20 cellular contexts compared by ENCODE assay signal in the genomic region with DNA sequence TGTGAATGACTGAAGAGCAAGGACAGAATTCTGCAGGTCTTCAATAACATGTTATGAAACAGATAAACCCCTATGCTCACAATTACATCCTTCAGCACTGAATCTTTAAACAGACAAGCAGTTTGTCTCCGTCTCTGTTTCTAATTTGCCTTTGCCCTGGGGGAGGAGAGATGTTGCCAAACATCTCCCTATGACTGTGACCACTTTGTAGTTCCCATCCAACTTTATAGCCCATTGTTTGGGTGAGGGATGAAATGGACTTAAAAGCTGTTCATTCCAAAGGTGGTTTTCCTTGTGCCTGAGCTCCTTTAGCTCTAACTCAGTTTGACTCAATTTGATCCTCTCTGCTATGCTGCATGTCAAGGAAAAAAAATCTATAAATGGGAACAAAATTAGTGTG. TPM values are rescaled to one million over a fixed set of nuclear protein-coding genes. Genes with fewer than 3 reads are reported as not detected.
DNase-seq lines count a peak whose midpoint lies in the region; FAIRE-seq and TF ChIP-seq lines count a peak whose summit lies in the region.
"Had no signal": no experiment of that assay in that cellular context is flagged by ENCODE, and none has a peak within 500 bp of the region (broad histone marks: within the 10 kb centered on the region; RNA-seq: fewer than 3 reads in every experiment).

No MANE protein-coding gene starts in this region.

- no peak overlapping the region for H2BK120ac ChIP-seq in H1 (replicated peaks; ENCODE audit: low read depth, low read length)

- H2AK5ac ChIP-seq in H1 (ENCODE audit: low read depth, low read length): no peak overlapping the region

- no peak for TF ChIP-seq EP300 in H1 (IDR thresholded peaks at IDR 0.05; ENCODE audit: borderline replicate concordance in 1 of 2, low read depth in 2 of 2, low read length in 2 of 2)

- H3K23ac ChIP-seq in H1 (ENCODE audit: insufficient read length): no peak overlapping the region

- no peaks in the 10 kb centered on the region for H3K79me1 ChIP-seq in H1 (ENCODE audit: low read depth, low read length)

- H2BK15ac ChIP-seq in H1 (ENCODE audit: low read length): no peak overlapping the region

- no peak overlapping the region for H2BK20ac ChIP-seq in H1 (ENCODE audit: low read length)

- WGBS in H1 (ENCODE audit: extremely low coverage in 1 of 2, insufficient coverage in 1 of 2, insufficient read length in 1 of 2, insufficient replicate concordance in 2 of 2, low coverage in 1 of 2, low lambda C conversion rate in 2 of 2, missing lambda C conversion rate in 1 of 2), 2 experiments: 88% methylated on average over 1 of the region's 1 CpG; no CpG with 5 or more reads in 1 of the 2 experiments

- H2AFZ ChIP-seq in H1 (ENCODE audit: low read length): peak overlapping the region; percentile 15; the same call in 1 of the 2 replicates

- no peak overlapping the region for H4K91ac ChIP-seq in H1 (replicated peaks; ENCODE audit: insufficient read length, low read length)

- H2BK12ac ChIP-seq in H1 (ENCODE audit: low read depth, low read length): no peak overlapping the region

- no peaks in the 10 kb centered on the region for H3K23me2 ChIP-seq in H1 (ENCODE audit: low read depth, low read length)

- POLR2A ChIA-PET in BJ (lab: Charles Lee): no interaction called here
- POLR2A ChIA-PET in H1 (lab: Charles Lee; ENCODE audit: partially characterized antibody): no interaction called here

- no peak overlapping the region for H3K27ac ChIP-seq in H1 (ENCODE audit: low read depth, low read length)

- H3K4me3 ChIP-seq in BJ (ENCODE audit: low read depth, low read length) (no peak overlapping the region), H1 (ENCODE audit: extremely low read depth in 1 of 4, insufficient read depth in 2 of 4, low read depth in 3 of 4, low read length in 4 of 4) (no peak overlapping the region)

- no peak overlapping the region for H3K4ac ChIP-seq in H1 (replicated peaks; ENCODE audit: insufficient read length, low read depth, low read length)

- H2BK5ac ChIP-seq in H1 (ENCODE audit: low read depth, low read length): no peak overlapping the region

- H3K27me3 ChIP-seq in BJ (ENCODE audit: control insufficient read depth, insufficient read depth, low read length) (no peaks in the 10 kb centered on the region), H1 (replicated peaks in 1 of 4; ENCODE audit: control insufficient read depth in 3 of 4, extremely low read depth in 1 of 4, insufficient read depth in 3 of 4, low read length in 3 of 4) (no peaks in the 10 kb centered on the region)

- DNase-seq in BJ (ENCODE audit: low read depth) (peak; percentile 44), M059J (ENCODE audit: low read depth) (peak; percentile 34), H1 (ENCODE audit: low read depth in 1 of 2, low spot score in 2 of 2) (no peak), islet precursor cell (peak; percentile 59), HK-2 (ENCODE audit: unreplicated experiment) (no peak), NCI-H2107 (lab: John Stamatoyannopoulos, UW) (no peak), DMS153 treated with DMSO at 0.1 percent for 48 hours (lab: John Stamatoyannopoulos, UW; ENCODE audit: unreplicated experiment) (no peak), posterior vena cava (ENCODE audit: low spot score) (no peak)
- DNase-seq: ACHN, C1 segment of cervical spinal cord, DMS79, GDM1, H7, Karpas-422, NCI-H1417, NCI-H1930, NCI-H2171 treated with DMSO at 0.1 percent for 48 hours, NCI-H510A, SHP77 treated with DMSO at 0.1 percent for 48 hours had no signal

- H3K56ac ChIP-seq in H1 (replicated peaks; ENCODE audit: insufficient read length, low read depth, low read length): no peak overlapping the region

- H4K20me1 ChIP-seq in H1 (replicated peaks in 1 of 2; ENCODE audit: control insufficient read depth in 1 of 2, insufficient read depth in 2 of 2, low read length in 2 of 2): no peaks in the 10 kb centered on the region

- FAIRE-seq in H1 (lab: Jason Lieb, UNC): no peak
- FAIRE-seq: RCC 7860 had no signal

- H4K8ac ChIP-seq in H1 (ENCODE audit: extremely low read depth, insufficient read depth, low read length): no peak overlapping the region

- no peak overlapping the region for H4K5ac ChIP-seq in H1 (ENCODE audit: insufficient read length, low read depth, low read length)

- no peaks in the 10 kb centered on the region for H3K79me2 ChIP-seq in H1 (ENCODE audit: control insufficient read depth in 1 of 2, insufficient read depth in 2 of 2, low read length in 2 of 2)

- TF ChIP-seq CTCF in BJ (IDR thresholded peaks at IDR 0.05; ENCODE audit: insufficient read depth, low read depth, low read length) (no peak), H1 (IDR thresholded peaks at IDR 0.05; ENCODE audit: control extremely low read depth in 1 of 3, insufficient read depth in 1 of 3, low read depth in 1 of 3, low read length in 3 of 3) (no peak)

- TF ChIP-seq POLR2A in H1 (IDR thresholded peaks at IDR 0.05; ENCODE audit: control extremely low read depth in 1 of 2, low read depth in 2 of 2, low read length in 2 of 2): no peak

- intact Hi-C loops in posterior vena cava (cut with DNase I): no loop called here

- TF ChIP-seq RAD21 in H1 (IDR thresholded peaks at IDR 0.05 in 1 of 2, conservative IDR thresholded peaks at IDR 0.05 in 1 of 2; ENCODE audit: low read depth in 2 of 2, low read length in 2 of 2): no peak

- no peak overlapping the region for H3K4me2 ChIP-seq in H1 (ENCODE audit: insufficient read depth in 1 of 2, low read depth in 2 of 2, low read length in 2 of 2)

- no peak overlapping the region for H3K9ac ChIP-seq in H1 (replicated peaks in 1 of 4; ENCODE audit: extremely low read depth in 1 of 4, low read depth in 3 of 4, low read length in 3 of 4)

- H3K9me3 ChIP-seq in H1 (ENCODE audit: insufficient read depth in 2 of 2, low read depth in 1 of 2, low read length in 1 of 2): no peaks in the 10 kb centered on the region

- no peaks in the 10 kb centered on the region for H3K36me3 ChIP-seq in BJ (ENCODE audit: control insufficient read depth, insufficient read depth, low read length)
- no peaks in the 10 kb centered on the region for H3K36me3 ChIP-seq in H1 (ENCODE audit: control insufficient read depth in 2 of 4, insufficient read depth in 4 of 4, low read length in 3 of 4)

- H3K14ac ChIP-seq in H1 (ENCODE audit: insufficient read length): no peak overlapping the region

- H3K4me1 ChIP-seq in H1 (replicated peaks in 1 of 4; ENCODE audit: control insufficient read depth in 3 of 4, insufficient read depth in 4 of 4, low read length in 3 of 4): 0 out of 7 replicates have a peak, but pooled peaks cover 0 to 2% (median 0%) of the 10 kb centered on the region in 4 experiments

- CTCF ChIA-PET in BJ (lab: Yijun Ruan, JAX): no interaction called here
- CTCF ChIA-PET in H1 (lab: Charles Lee; ENCODE audit: partially characterized antibody): interaction anchor here (0.6 to 1.3 kb wide), 3 partner anchors 30 to 252 kb away, joined by 3 to 4 read pairs (median 3); no protein-coding TSS in a partner anchor

- no peak overlapping the region for H3K18ac ChIP-seq in H1 (ENCODE audit: extremely low read depth, low read length)

TF ChIP-seq in H1, 55 proteins besides CTCF, POLR2A, EP300 and RAD21:
- no peak for TF ChIP-seq KDM1A (IDR thresholded peaks at IDR 0.05; ENCODE audit: borderline replicate concordance, low read length)
- TF ChIP-seq CBX5 (IDR thresholded peaks at IDR 0.05; ENCODE audit: low read depth, low read length): no peak
- no peak for TF ChIP-seq TAF7 (optimal IDR thresholded peaks at IDR 0.05; ENCODE audit: borderline replicate concordance, low read depth, low read length)
- TF ChIP-seq BCL11A (IDR thresholded peaks at IDR 0.05; ENCODE audit: low read depth in 2 of 2, low read length in 2 of 2): no peak
- TF ChIP-seq TAF1 (IDR thresholded peaks at IDR 0.05; ENCODE audit: low read depth, low read length): no peak
- TF ChIP-seq NANOG (IDR thresholded peaks at IDR 0.05; ENCODE audit: insufficient read depth, low read depth, low read length, poor library complexity, severe bottlenecking): no peak
- no peak for TF ChIP-seq CHD1 (IDR thresholded peaks at IDR 0.05; ENCODE audit: low read depth, low read length)
- no peak for TF ChIP-seq RNF2 (IDR thresholded peaks at IDR 0.05; ENCODE audit: borderline replicate concordance, low read depth, low read length, missing control alignments, poor library complexity, severe bottlenecking)

RNA-seq across cellular contexts. Expression of gene ADTRP, which starts 19.5 kb away (rescaled TPM):
- 0.58 and 1.6 TPM in 2 replicates for polyA plus RNA-seq in BJ (2011; rRNA removed)
- 0.71 and 1.2 TPM in 2 replicates for polyA minus RNA-seq in BJ (2011; rRNA and poly(A)+ RNA removed)
- 1.4 TPM in 2 replicates for total RNA-seq in M059J (2014; rRNA removed; shearing (Covaris generic))
- 0.45 TPM in 1 of 2 replicates, not detected in the other for total RNA-seq in H1 (2021; fragmentation: NEBNext Ultra II Directional; extraction: Animal tissue kit (Norgen Biotek cat#: 25700))
- polyA plus RNA-seq in H1 (2011; rRNA removed): 0.08 and 0.24 TPM in 2 replicates
- polyA plus RNA-seq in H1 (2011; cell fraction: cytosol; rRNA removed): 0.18 TPM
- polyA plus RNA-seq in H1 (2011; cell fraction: nucleus; rRNA removed): not detected
- polyA plus RNA-seq in H1 (2012, experiment 1 of 2): 0.24 TPM in 1 of 4 replicates, not detected in the others
- not detected for polyA plus RNA-seq in H1 (2012, experiment 2 of 2)
- polyA plus RNA-seq in H1 (2013, experiment 1 of 2): 0.16 TPM
- 0.31 TPM for polyA plus RNA-seq in H1 (2013, experiment 2 of 2)
- polyA minus RNA-seq in H1 (2011; rRNA and poly(A)+ RNA removed): 0.98 TPM in 1 of 2 replicates, not detected in the other
- polyA minus RNA-seq in H1 (2011; cell fraction: cytosol; rRNA and poly(A)+ RNA removed): not detected
- polyA minus RNA-seq in H1 (2011; cell fraction: nucleus; rRNA and poly(A)+ RNA removed): not detected
- total RNA-seq in posterior vena cava: 1 to 10 TPM in 1 of 2 donors, under 1 TPM in 1; 0.48 to 1.2 TPM

Comparison
In these comparisons a context has a peak if more than half of its experiments do, and no peak if none do; other contexts are left out.
1. DNase-seq: peak in BJ (single experiment), M059J (single experiment) and islet precursor cell (single experiment); none in H1 (0 of 2), HK-2 (single experiment), NCI-H2107 (single experiment), DMS153 treated with DMSO at 0.1 percent for 48 hours (single experiment) and posterior vena cava (single experiment).